In the genomic region with DNA sequence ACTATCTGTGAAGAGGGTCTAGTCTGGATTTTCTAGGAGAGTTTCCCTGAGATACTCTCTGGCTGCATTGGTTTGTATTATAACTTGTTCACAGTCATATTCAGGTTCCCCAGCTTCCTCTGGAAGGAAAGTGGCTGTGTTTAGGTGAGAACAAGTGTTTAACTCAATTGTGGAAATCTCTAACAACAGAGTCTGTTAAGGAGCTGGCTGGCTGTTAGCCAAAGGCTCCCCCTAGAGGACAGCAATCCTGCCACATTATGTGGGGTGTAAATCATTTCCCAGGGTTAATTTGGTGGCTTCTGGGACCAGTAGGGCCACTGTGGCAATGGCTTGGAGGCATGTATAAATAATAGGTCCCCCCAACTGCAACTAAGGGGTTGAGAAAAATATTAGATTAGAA, we compare ENCODE assay signal across 9 cellular contexts. TPM values are rescaled to one million over a fixed set of nuclear protein-coding genes. Genes with fewer than 3 reads are reported as not detected.
DNase-seq lines count a peak whose midpoint lies in the region; ATAC-seq and TF ChIP-seq lines count a peak whose summit lies in the region.
"Had no signal": no experiment of that assay in that cellular context is flagged by ENCODE, and none has a peak within 500 bp of the region (broad histone marks: within the 10 kb centered on the region; RNA-seq: fewer than 3 reads in every experiment).

No MANE protein-coding gene starts in this region.

- TF ChIP-seq CTCF in A673 (conservative IDR thresholded peaks at IDR 0.05; ENCODE audit: low read depth, low read length) (peak; percentile 67), GM12874 (IDR thresholded peaks at IDR 0.05; ENCODE audit: insufficient read depth, low read depth, low read length) (peak; percentile 68), left ventricle myocardium inferior (IDR thresholded peaks at IDR 0.05; ENCODE audit: borderline replicate concordance) (peak; percentile 21)

- peaks cover 8% of the 10 kb centered on the region for H3K27me3 ChIP-seq in A673 (replicated peaks; ENCODE audit: insufficient read depth, low read depth, low read length, poor library complexity)
- H3K27me3 ChIP-seq in left ventricle myocardium inferior (ENCODE audit: low read depth), result peaks cover 24% of the 10 kb centered on the region

- no peak for ATAC-seq in stimulated activated effector memory CD8-positive, alpha-beta T cell treated with anti-CD3 and anti-CD28 coated beads, Interleukin-12 subunit alpha, Interleukin-12 subunit beta, amount 100 ng/mL, for 72 hours
- no peak for ATAC-seq in HG02981 (IDR thresholded peaks at IDR 0.05; ENCODE audit: unreplicated experiment)

- H3K4me3 Mint-ChIP-seq in stimulated activated effector memory CD8-positive, alpha-beta T cell treated with anti-CD3 and anti-CD28 coated beads, Interleukin-12 subunit alpha, Interleukin-12 subunit beta, amount 100 ng/mL, for 72 hours, result no peak overlapping the region
- H3K4me3 Mint-ChIP-seq: activated naive CD4-positive, alpha-beta T cell treated with anti-CD3 and anti-CD28 coated beads, Interleukin-2, amount 50 U/mL, for 24 hours had no signal

- H3K36me3 ChIP-seq in A673 (ENCODE audit: insufficient read depth, low read length, poor library complexity, severe bottlenecking) (no peaks in the 10 kb centered on the region), left ventricle myocardium inferior (no peaks in the 10 kb centered on the region)

- CTCF ChIA-PET in A673 (lab: Charles Lee), result interaction anchor here (0.6 to 0.8 kb wide), 2 partner anchors 18 to 198 kb away, joined by 3 read pairs; no protein-coding TSS in a partner anchor

- POLR2A ChIA-PET in A673 (lab: Charles Lee; ENCODE audit: low non-redundant PET), result interaction anchor here (0.6 kb wide), 1 partner anchor 30 kb away, joined by 4 read pairs; no protein-coding TSS in a partner anchor

- H3K27ac Mint-ChIP-seq in stimulated activated effector memory CD8-positive, alpha-beta T cell treated with anti-CD3 and anti-CD28 coated beads, Interleukin-12 subunit alpha, Interleukin-12 subunit beta, amount 100 ng/mL, for 72 hours, result no peak overlapping the region
- H3K27ac Mint-ChIP-seq: activated naive CD4-positive, alpha-beta T cell treated with anti-CD3 and anti-CD28 coated beads, Interleukin-2, amount 50 U/mL, for 24 hours had no signal

- no peaks in the 10 kb centered on the region for H3K9me3 Mint-ChIP-seq in stimulated activated effector memory CD8-positive, alpha-beta T cell treated with anti-CD3 and anti-CD28 coated beads, Interleukin-12 subunit alpha, Interleukin-12 subunit beta, amount 100 ng/mL, for 72 hours
- H3K9me3 Mint-ChIP-seq: activated naive CD4-positive, alpha-beta T cell treated with anti-CD3 and anti-CD28 coated beads, Interleukin-2, amount 50 U/mL, for 24 hours had no signal

- no peaks in the 10 kb centered on the region for H3K36me3 Mint-ChIP-seq in stimulated activated effector memory CD8-positive, alpha-beta T cell treated with anti-CD3 and anti-CD28 coated beads, Interleukin-12 subunit alpha, Interleukin-12 subunit beta, amount 100 ng/mL, for 72 hours
- H3K36me3 Mint-ChIP-seq: activated naive CD4-positive, alpha-beta T cell treated with anti-CD3 and anti-CD28 coated beads, Interleukin-2, amount 50 U/mL, for 24 hours had no signal

- H3K4me1 ChIP-seq in A673 (ENCODE audit: insufficient read depth, low read length, poor library complexity, severe bottlenecking), result no peaks in the 10 kb centered on the region
- no peaks in the 10 kb centered on the region for H3K4me1 ChIP-seq in left ventricle myocardium inferior

- H3K9me3 ChIP-seq in A673 (ENCODE audit: low read depth, low read length, poor library complexity, severe bottlenecking) (no peaks in the 10 kb centered on the region), left ventricle myocardium inferior (replicated peaks) (no peaks in the 10 kb centered on the region)

- H3K27ac ChIP-seq in A673 (ENCODE audit: low read depth, low read length, poor library complexity, severe bottlenecking), result no peak overlapping the region
- no peak overlapping the region for H3K27ac ChIP-seq in left ventricle myocardium inferior (replicated peaks)

- DNase-seq in A673 (ENCODE audit: low spot score) (peak; percentile 49), OCI-M2 (lab: John Stamatoyannopoulos, UW; ENCODE audit: unreplicated experiment) (peak; percentile 8), left ventricle myocardium inferior (no peak), HCEC 1CT (no peak), NCI-H345 treated with DMSO at 0.1 percent for 48 hours (lab: John Stamatoyannopoulos, UW; ENCODE audit: unreplicated experiment) (no peak)
- no peak for DNase-seq in stimulated activated effector memory CD8-positive, alpha-beta T cell treated with anti-CD3 and anti-CD28 coated beads, Interleukin-12 subunit alpha, Interleukin-12 subunit beta, amount 100 ng/mL, for 72 hours (ENCODE audit: low spot score in 2 of 2)

- BruUV-seq in A673 (replicated peaks; lab: Mats Ljungman, UMichigan), result no TSS peak

- H3K4me3 ChIP-seq in A673 (ENCODE audit: low read depth, low read length, poor library complexity, severe bottlenecking), result no peak overlapping the region
- H3K4me3 ChIP-seq in left ventricle myocardium inferior, result no peak overlapping the region

- H3K4me1 Mint-ChIP-seq in stimulated activated effector memory CD8-positive, alpha-beta T cell treated with anti-CD3 and anti-CD28 coated beads, Interleukin-12 subunit alpha, Interleukin-12 subunit beta, amount 100 ng/mL, for 72 hours, result no peaks in the 10 kb centered on the region
- H3K4me1 Mint-ChIP-seq: activated naive CD4-positive, alpha-beta T cell treated with anti-CD3 and anti-CD28 coated beads, Interleukin-2, amount 50 U/mL, for 24 hours had no signal

- intact Hi-C loops in A673 (cut with micrococcal nuclease; ENCODE audit: unreplicated experiment) (no loop called here), left ventricle myocardium inferior (cut with micrococcal nuclease) (no loop called here)

RNA-seq across cellular contexts. Expression of gene MS4A6E, which starts 18.4 kb away (rescaled TPM):
- total RNA-seq in A673 (2021) (not detected in 2 replicates), left ventricle myocardium inferior (not detected)

RNA-seq across cellular contexts. Expression of gene MS4A7, which starts 32.8 kb away (rescaled TPM):
- total RNA-seq in A673 (2021), result not detected in 2 replicates
- total RNA-seq in left ventricle myocardium inferior, result 13.1 TPM

RNA-seq across cellular contexts. Expression of gene MS4A14, which starts 50.8 kb away (rescaled TPM):
- total RNA-seq in A673 (2021) (not detected in 2 replicates), left ventricle myocardium inferior (1.1 TPM)

Comparison
In these comparisons a context has a peak if more than half of its experiments do, and no peak if none do; other contexts are left out.
1. DNase-seq: peak in A673 (single experiment) and OCI-M2 (single experiment); none in left ventricle myocardium inferior (single experiment), HCEC 1CT (single experiment), stimulated activated effector memory CD8-positive, alpha-beta T cell treated with anti-CD3 and anti-CD28 coated beads, Interleukin-12 subunit alpha, Interleukin-12 subunit beta, amount 100 ng/mL, for 72 hours (0 of 2) and NCI-H345 treated with DMSO at 0.1 percent for 48 hours (single experiment).
2. RNA of gene MS4A7, which starts 32.8 kb away (total RNA-seq): 13.1 TPM in left ventricle myocardium inferior (single experiment); not detected in A673; every median in the first group is over 10 times any median in the second.
3. Peak in every context shown above with its lines, with median percentiles within 50 percentile points of each other: CTCF ChIP-seq.